Comparison of ENCODE assay signal across 25 cellular contexts in the genomic region with DNA sequence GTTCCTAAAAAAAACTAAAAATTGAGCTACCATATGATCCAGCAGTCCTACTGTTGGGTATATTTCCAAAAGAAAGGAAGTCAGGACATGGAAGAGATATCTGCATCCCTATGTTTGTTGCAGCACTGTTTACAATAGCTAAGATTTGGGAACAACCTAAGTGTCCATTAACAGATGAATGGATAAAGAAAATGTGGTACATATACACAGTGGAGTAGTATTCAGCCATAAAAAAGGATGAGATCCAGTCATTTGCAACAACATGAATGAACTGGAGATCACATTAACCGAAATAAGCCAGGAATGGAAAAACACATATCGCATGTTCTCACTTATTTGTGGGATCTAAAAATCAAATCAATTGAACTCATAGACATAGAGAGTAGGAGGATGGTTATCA. TPM values are rescaled to one million over a fixed set of nuclear protein-coding genes. Genes with fewer than 3 reads are reported as not detected.
"Had no signal": no experiment of that assay in that cellular context is flagged by ENCODE, and none has a peak within 500 bp of the region (broad histone marks: within the 10 kb centered on the region; RNA-seq: fewer than 3 reads in every experiment).

No MANE protein-coding gene starts in this region.

- DNase-seq: cortex of kidney; effector CD8-positive, alpha-beta T cell; effector memory CD8-positive, alpha-beta T cell; endodermal cell; erythroblast; esophagus squamous epithelium; foreskin fibroblast; foreskin melanocyte; gastrocnemius medialis; glutamatergic neuron; head of caudate nucleus; heart right ventricle; hippocampal formation; left cardiac atrium; left lung; left ventricle myocardium superior; lower lobe of right lung; mesenchymal stem cell; mucosa of descending colon; naive B cell; naive thymus-derived CD8-positive, alpha-beta T cell had no signal

- H3K36me3 ChIP-seq: esophagus squamous epithelium, gastrocnemius medialis, heart right ventricle, left lung, lower lobe of right lung had no signal

- H3K4me3 ChIP-seq: esophagus squamous epithelium, gastrocnemius medialis, heart right ventricle, left lung, lower lobe of right lung, mucosa of descending colon had no signal

- H3K27ac ChIP-seq: epithelial cell of prostate, esophagus squamous epithelium, gastrocnemius medialis, heart right ventricle, left lung, lower lobe of right lung had no signal

- H3K4me1 ChIP-seq: esophagus squamous epithelium, gastrocnemius medialis, left lung, lower lobe of right lung had no signal

- ATAC-seq: effector memory CD8-positive, alpha-beta T cell; esophagus mucosa; gastrocnemius medialis; heart right ventricle; left cardiac atrium; left lung; left ventricle myocardium superior; lower lobe of right lung; mucosa of descending colon; naive thymus-derived CD8-positive, alpha-beta T cell had no signal

- H3K27me3 ChIP-seq: esophagus squamous epithelium, gastrocnemius medialis, heart right ventricle, left lung had no signal

- H3K9me3 ChIP-seq: esophagus squamous epithelium, gastrocnemius medialis, lower lobe of right lung, mucosa of descending colon had no signal

- FAIRE-seq: islet of Langerhans, keratinocyte had no signal

RNA-seq across cellular contexts. Expression of gene LRRC49, which starts 29.5 kb away (rescaled TPM):
- total RNA-seq: naive thymus-derived CD8-positive, alpha-beta T cell had no signal
- polyA plus RNA-seq: naive thymus-derived CD8-positive, alpha-beta T cell had no signal

RNA-seq across cellular contexts. Expression of gene THAP10, which starts 29.9 kb away (rescaled TPM):
- total RNA-seq: naive thymus-derived CD8-positive, alpha-beta T cell had no signal
- polyA plus RNA-seq: naive thymus-derived CD8-positive, alpha-beta T cell had no signal
